ENCODE assay signal across 14 cellular contexts in genomic region chr12:96093543-96094196, GRCh38. TPM values are rescaled to one million over a fixed set of nuclear protein-coding genes. Genes with fewer than 3 reads are reported as not detected.
DNase-seq lines count a peak whose midpoint lies in the region; ATAC-seq and TF ChIP-seq lines count a peak whose summit lies in the region.
"Had no signal": no experiment of that assay in that cellular context is flagged by ENCODE, and none has a peak within 500 bp of the region (broad histone marks: within the 10 kb centered on the region; RNA-seq: fewer than 3 reads in every experiment).

No MANE protein-coding gene starts in this region.

- no peaks in the 10 kb centered on the region for H3K79me2 ChIP-seq in OCI-LY7 (ENCODE audit: insufficient read depth, low read depth, low read length)

- DNase-seq in NCI-H146 (lab: John Stamatoyannopoulos, UW): peak; percentile 50
- DNase-seq in NCI-H146 treated with DMSO at 0.1 percent for 48 hours (lab: John Stamatoyannopoulos, UW; ENCODE audit: unreplicated experiment): no peak
- peak; percentile 54 for DNase-seq in DMS153 (lab: John Stamatoyannopoulos, UW)
- no peak for DNase-seq in T-cell
- DNase-seq in memory B cell (ENCODE audit: low spot score in 2 of 2): no peak
- DNase-seq in AG08395 (ENCODE audit: low spot score): no peak
- DNase-seq in OCI-LY7 (ENCODE audit: low spot score): no peak
- DNase-seq in NAMALWA (ENCODE audit: low spot score): no peak
- DNase-seq: 8988T; activated CD8-positive, alpha-beta memory T cell treated with anti-CD3 and anti-CD28 coated beads, Interleukin-2, amount 50 U/mL, for 48 hours; activated naive CD8-positive, alpha-beta T cell treated with anti-CD3 and anti-CD28 coated beads for 36 hours; effector memory CD8-positive, alpha-beta T cell; kidney glomerular epithelial cell had no signal

- no peaks in the 10 kb centered on the region for H3K9me2 ChIP-seq in OCI-LY7 (ENCODE audit: insufficient read depth, low read length)

- no peak overlapping the region for H2AFZ ChIP-seq in OCI-LY7 (ENCODE audit: low read length)

- H3K4me1 Mint-ChIP-seq in T-cell: peaks cover 20 to 29% (median 23%) of the 10 kb centered on the region in 3 donors
- peaks cover 18% of the 10 kb centered on the region for H3K4me1 Mint-ChIP-seq in memory B cell

- no peaks in the 10 kb centered on the region for H4K20me1 ChIP-seq in OCI-LY7 (ENCODE audit: insufficient read depth, low read length)

- H3K4me2 ChIP-seq in OCI-LY7 (ENCODE audit: low read length): no peak overlapping the region

- H3K27ac ChIP-seq in OCI-LY7 (ENCODE audit: low read depth, low read length, poor library complexity, severe bottlenecking): no peak overlapping the region
- H3K27ac ChIP-seq: gastroesophageal sphincter had no signal

- H3K27me3 Mint-ChIP-seq in T-cell (no peaks in the 10 kb centered on the region), memory B cell (no peaks in the 10 kb centered on the region)
- H3K27me3 Mint-ChIP-seq: activated naive CD8-positive, alpha-beta T cell treated with anti-CD3 and anti-CD28 coated beads for 36 hours; effector memory CD8-positive, alpha-beta T cell had no signal

- intact Hi-C loops in OCI-LY7 (cut with micrococcal nuclease; ENCODE audit: unreplicated experiment): no loop called here

- BruUV-seq in OCI-LY7 (replicated peaks; lab: Mats Ljungman, UMichigan): no TSS peak

- H3K4me3 Mint-ChIP-seq in T-cell: peak overlapping the region in 1 of 3 donors; percentile 0
- H3K4me3 Mint-ChIP-seq in memory B cell: no peak overlapping the region
- H3K4me3 Mint-ChIP-seq: activated naive CD8-positive, alpha-beta T cell treated with anti-CD3 and anti-CD28 coated beads for 36 hours; effector memory CD8-positive, alpha-beta T cell had no signal

- H3K36me3 ChIP-seq in OCI-LY7 (ENCODE audit: insufficient read depth, low read length): no peaks in the 10 kb centered on the region
- H3K36me3 ChIP-seq: gastroesophageal sphincter had no signal

- no peak for TF ChIP-seq CTCF in OCI-LY7 (conservative IDR thresholded peaks at IDR 0.05; ENCODE audit: low read length)

- CTCF ChIA-PET in T-cell (lab: Charles Lee) (no interaction called here), OCI-LY7 (lab: Charles Lee; ENCODE audit: unreplicated experiment) (no interaction called here)

- H3K4me3 ChIP-seq in OCI-LY7 (ENCODE audit: low read depth, low read length, poor library complexity, severe bottlenecking): no peak overlapping the region
- H3K4me3 ChIP-seq: gastroesophageal sphincter had no signal

- peaks cover 0 to 12% (median 2%) of the 10 kb centered on the region in 3 donors for H3K9me3 Mint-ChIP-seq in T-cell
- peaks cover 10% of the 10 kb centered on the region for H3K9me3 Mint-ChIP-seq in memory B cell

- H3K9me3 ChIP-seq in OCI-LY7 (ENCODE audit: low read length): 0 out of 2 replicates have a peak, but pooled peaks cover 11% of the 10 kb centered on the region
- H3K9me3 ChIP-seq: gastroesophageal sphincter had no signal

- ATAC-seq in T-cell (replicated peaks in 1 of 4) (no peak), memory B cell (ENCODE audit: low read depth) (no peak)
- ATAC-seq: gastroesophageal sphincter had no signal

- POLR2A ChIA-PET in T-cell (lab: Charles Lee): no interaction called here
- POLR2A ChIA-PET in OCI-LY7 (lab: Charles Lee): interaction anchor here (0.7 kb wide), 1 partner anchor 12 kb away, joined by 3 read pairs; no protein-coding TSS in a partner anchor

- H3K36me3 Mint-ChIP-seq in T-cell (no peaks in the 10 kb centered on the region), memory B cell (peaks cover 3% of the 10 kb centered on the region)

- H3K27ac Mint-ChIP-seq in T-cell: peak overlapping the region; percentile 2 to 56
- peak overlapping the region; percentile 7 for H3K27ac Mint-ChIP-seq in memory B cell
- H3K27ac Mint-ChIP-seq: activated naive CD8-positive, alpha-beta T cell treated with anti-CD3 and anti-CD28 coated beads for 36 hours had no signal

- no peaks in the 10 kb centered on the region for H3K4me1 ChIP-seq in OCI-LY7 (ENCODE audit: insufficient read depth, low read length, poor library complexity, severe bottlenecking)
- H3K4me1 ChIP-seq: gastroesophageal sphincter had no signal

RNA-seq across cellular contexts. Expression of gene LTA4H, which starts 58.3 kb away (rescaled TPM):
- total RNA-seq in T-cell (10 to 100 TPM; 50.5 to 61.6 (median 58.7) TPM), OCI-LY7 (2022) (120 and 122 TPM in 2 replicates)
- total RNA-seq in OCI-LY7 (2014; rRNA removed; shearing (Covaris generic)): 75.6 and 86.7 TPM in 2 replicates

Comparison
In these comparisons a context has a peak if more than half of its experiments do, and no peak if none do; other contexts are left out.
1. DNase-seq: peak in NCI-H146 (single experiment) and DMS153 (single experiment); none in NCI-H146 treated with DMSO at 0.1 percent for 48 hours (single experiment), T-cell (0 of 34), memory B cell (0 of 2), AG08395 (single experiment), OCI-LY7 (single experiment) and NAMALWA (single experiment).